In genomic region chr14:66541627-66542026, GRCh38 we compare ENCODE assay signal across 27 cellular contexts. TPM values are rescaled to one million over a fixed set of nuclear protein-coding genes. Genes with fewer than 3 reads are reported as not detected.
"Had no signal": no experiment of that assay in that cellular context is flagged by ENCODE, and none has a peak within 500 bp of the region (broad histone marks: within the 10 kb centered on the region; RNA-seq: fewer than 3 reads in every experiment).

No MANE protein-coding gene starts in this region.

- H3K9me3 ChIP-seq: adrenal gland, MG63 had no signal

- H3K4me3 ChIP-seq: adrenal gland, MG63 had no signal

- H3K4me1 ChIP-seq: adrenal gland had no signal

- H3K27ac ChIP-seq: adrenal gland, VCaP had no signal

- H3K36me3 ChIP-seq: adrenal gland, MG63 had no signal

- H3K27me3 ChIP-seq: adrenal gland, MG63 had no signal

- DNase-seq: activated CD4-positive, alpha-beta T cell treated with anti-CD3 and anti-CD28 coated beads for 36 hours; activated CD4-positive, alpha-beta T cell treated with anti-CD3 and anti-CD28 coated beads, Interleukin-2, amount 50 U/mL, for 1 hour; activated CD8-positive, alpha-beta memory T cell treated with anti-CD3 and anti-CD28 coated beads, Interleukin-2, amount 50 U/mL, for 4 hours; activated CD8-positive, alpha-beta T cell treated with anti-CD3 and anti-CD28 coated beads for 36 hours; activated gamma-delta T cell treated with Interleukin-2 at 50 U/mL for 16 hours; activated naive CD4-positive, alpha-beta T cell treated with anti-CD3 and anti-CD28 coated beads, Interleukin-2, amount 10 ng/mL, durations not matched to agents 7 days and 5 days; activated naive CD8-positive, alpha-beta T cell treated with anti-CD3 and anti-CD28 coated beads for 36 hours; activated T-cell treated with anti-CD3 and anti-CD28 coated beads, Interleukin-2, amount 50 U/mL, for 72 hours; adrenal gland; anterior cingulate cortex; caudate nucleus; MG63; MV-4-11; NCI-H1092 treated with DMSO at 0.1 percent for 48 hours; NCI-H1417 treated with DMSO at 0.1 percent for 48 hours; NCI-H1694; NCI-H2029; NCI-H510A treated with DMSO at 0.1 percent for 48 hours; NCI-H69; NK-92 treated with Interleukin-12 subunit alpha and Interleukin-12 subunit beta, amount 100 ng/mL, for 24 hours; SHP77 treated with DMSO at 0.1 percent for 48 hours; T-cell had no signal

- ATAC-seq: activated CD4-positive, alpha-beta T cell treated with anti-CD3 and anti-CD28 coated beads for 36 hours; activated CD8-positive, alpha-beta T cell treated with anti-CD3 and anti-CD28 coated beads for 36 hours; activated T-cell treated with anti-CD3 and anti-CD28 coated beads, Interleukin-2, amount 50 U/mL, for 72 hours; T-cell had no signal

RNA-seq across cellular contexts. Expression of gene CCDC196, which starts 55.5 kb away (rescaled TPM):
- total RNA-seq: activated CD4-positive, alpha-beta T cell treated with anti-CD3 and anti-CD28 coated beads for 36 hours; activated CD8-positive, alpha-beta T cell treated with anti-CD3 and anti-CD28 coated beads for 36 hours; activated naive CD8-positive, alpha-beta T cell treated with anti-CD3 and anti-CD28 coated beads for 36 hours; activated T-cell treated with anti-CD3 and anti-CD28 coated beads, Interleukin-2, amount 50 U/mL, for 72 hours; activated T-helper 2 cell treated with anti-CD3 and anti-CD28 coated beads, Interferon-gamma antibody, Interleukin-2, Interleukin-4, amounts not matched to agents 10 μg/mL and 5 μg/mL and 100 μg/mL, durations not matched to agents 14 hours and 24 hours and 36 hours; adrenal gland; cerebellum; SK-MEL-5; T-cell; T-helper 2 cell treated with Interferon-gamma antibody and Interleukin-4, amounts not matched to agents 100 ng/mL and 5 ng/mL, for 36 hours had no signal
- polyA plus RNA-seq: adrenal gland had no signal
